11 cellular contexts compared by ENCODE assay signal in the genomic region with DNA sequence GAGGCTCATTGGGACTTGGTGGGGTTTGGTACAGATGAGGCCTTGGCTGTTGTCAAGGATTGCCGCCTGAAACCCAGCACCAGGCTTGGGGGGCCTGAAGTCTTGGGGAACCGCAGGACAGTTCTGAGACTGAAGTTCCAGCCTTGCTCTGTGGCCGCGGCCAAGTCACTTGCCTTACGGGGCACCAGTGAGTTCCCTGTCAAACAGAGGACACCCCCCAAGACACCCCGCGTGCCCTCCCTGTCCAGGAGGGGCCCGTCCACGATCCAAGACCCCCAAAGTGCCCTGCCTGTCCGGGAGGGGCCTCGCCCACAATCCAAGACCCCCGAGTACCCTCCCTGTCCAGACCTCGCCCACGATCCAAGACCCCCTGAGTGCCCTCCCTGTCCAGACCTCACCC. TPM values are rescaled to one million over a fixed set of nuclear protein-coding genes. Genes with fewer than 3 reads are reported as not detected.
A peak's percentile ranks its signal among the peaks of the same experiment; 100 is the strongest.
DNase-seq lines count a peak whose midpoint lies in the region; ATAC-seq, FAIRE-seq and TF ChIP-seq lines count a peak whose summit lies in the region.
"Had no signal": no experiment of that assay in that cellular context is flagged by ENCODE, and none has a peak within 500 bp of the region (broad histone marks: within the 10 kb centered on the region; RNA-seq: fewer than 3 reads in every experiment).

No MANE protein-coding gene starts in this region.

- peak overlapping the region; percentile 85 for H3K27ac ChIP-seq in neutrophil

- peaks cover 33% of the 10 kb centered on the region for H4K20me1 ChIP-seq in Loucy (ENCODE audit: insufficient read depth, low read length, poor library complexity, severe bottlenecking)

- H3K4me1 ChIP-seq in BE2C, result peaks cover 3% of the 10 kb centered on the region
- peaks cover 10% of the 10 kb centered on the region for H3K4me1 ChIP-seq in Loucy (ENCODE audit: insufficient read depth, low read length, poor library complexity, severe bottlenecking)
- peaks cover 24 to 27% of the 10 kb centered on the region in 2 experiments for H3K4me1 ChIP-seq in neutrophil (ENCODE audit: control insufficient read depth in 1 of 2, insufficient read depth in 1 of 2, low read depth in 1 of 2, low read length in 1 of 2)

- H3K9ac ChIP-seq in Loucy (ENCODE audit: low read depth, low read length, poor library complexity, severe bottlenecking), result peak overlapping the region; percentile 95

- H3K4me2 ChIP-seq in Loucy (ENCODE audit: low read depth, low read length, poor library complexity, severe bottlenecking), result peak overlapping the region; percentile 86

- H3K36me3 Mint-ChIP-seq in effector memory CD8-positive, alpha-beta T cell (ENCODE audit: insufficient read depth), result peaks cover 48% of the 10 kb centered on the region

- H3K4me3 Mint-ChIP-seq in effector memory CD8-positive, alpha-beta T cell, result peak overlapping the region; percentile 83 to 84

- TF ChIP-seq CTCF in BE2C (IDR thresholded peaks at IDR 0.05; ENCODE audit: low read depth, low read length) (no peak), Loucy (conservative IDR thresholded peaks at IDR 0.05; ENCODE audit: low read length) (peak; percentile 37; the same call in 1 of the 2 replicates), neutrophil (IDR thresholded peaks at IDR 0.05) (no peak)

- no peaks in the 10 kb centered on the region for H3K27me3 Mint-ChIP-seq in effector memory CD8-positive, alpha-beta T cell

- no peaks in the 10 kb centered on the region for H3K9me3 ChIP-seq in BE2C
- no peaks in the 10 kb centered on the region for H3K9me3 ChIP-seq in Loucy (ENCODE audit: insufficient read depth, low read depth, low read length)
- H3K9me3 ChIP-seq in neutrophil, result no peaks in the 10 kb centered on the region
- H3K9me3 ChIP-seq: HAP-1 had no signal

- peaks cover 50% of the 10 kb centered on the region for H3K79me2 ChIP-seq in Loucy (ENCODE audit: insufficient read depth, low read length)

- peaks cover 28% of the 10 kb centered on the region for H3K36me3 ChIP-seq in BE2C
- peaks cover 21% of the 10 kb centered on the region; the same call in 1 of the 2 replicates for H3K36me3 ChIP-seq in Loucy (ENCODE audit: insufficient read depth, low read length)
- peaks cover 41% of the 10 kb centered on the region for H3K36me3 ChIP-seq in neutrophil

- DNase-seq in BE2C (no peak), NCI-H748 treated with DMSO at 0.1 percent for 48 hours (lab: John Stamatoyannopoulos, UW) (no peak), frontal cortex (ENCODE audit: low spot score in 2 of 2) (no peak), HK-2 (ENCODE audit: unreplicated experiment) (no peak)
- DNase-seq in effector memory CD8-positive, alpha-beta T cell, result no peak
- DNase-seq: activated gamma-delta T cell treated with Interleukin-2 at 50 U/mL for 16 hours; stimulated activated CD4-positive, alpha-beta T cell treated with anti-CD3 and anti-CD28 coated beads, Interleukin-12 subunit alpha, Interleukin-12 subunit beta, amount 100 ng/mL, for 4 hours had no signal

- H3K4me1 Mint-ChIP-seq in effector memory CD8-positive, alpha-beta T cell (ENCODE audit: low read depth in 2 of 2), result peaks cover 16 to 17% of the 10 kb centered on the region in 2 donors

- H3K27ac Mint-ChIP-seq in effector memory CD8-positive, alpha-beta T cell, result peak overlapping the region in 1 of 2 donors; percentile 23

- H2AFZ ChIP-seq in Loucy (ENCODE audit: low read length), result no peak overlapping the region

- no peak for ATAC-seq in effector memory CD8-positive, alpha-beta T cell (replicated peaks)
- no peak for ATAC-seq in GM21381 (IDR thresholded peaks at IDR 0.05; ENCODE audit: unreplicated experiment)

- H3K4me3 ChIP-seq in BE2C (ENCODE audit: low read depth, low read length) (peak overlapping the region; percentile 94), Loucy (ENCODE audit: low read length, poor library complexity, severe bottlenecking) (peak overlapping the region; percentile 98), neutrophil (ENCODE audit: low read depth in 1 of 2, low read length in 1 of 2) (no peak overlapping the region)

- H3K9me3 Mint-ChIP-seq in effector memory CD8-positive, alpha-beta T cell, result no peaks in the 10 kb centered on the region

- H3F3A ChIP-seq in Loucy (ENCODE audit: low read depth), result no peaks in the 10 kb centered on the region

- H3K27me3 ChIP-seq in BE2C (0 out of 2 replicates have a peak, but pooled peaks cover 2% of the 10 kb centered on the region), Loucy (ENCODE audit: insufficient read depth, low read length, poor library complexity, severe bottlenecking) (peaks cover 8% of the 10 kb centered on the region), neutrophil (no peaks in the 10 kb centered on the region)

- no peak for FAIRE-seq in frontal cortex (lab: Jason Lieb, UNC)

- no peaks in the 10 kb centered on the region for H3K9me2 ChIP-seq in Loucy (replicated peaks; ENCODE audit: low read depth, low read length)

RNA-seq across cellular contexts. Expression of gene CDC34, which starts 2.5 kb away (rescaled TPM):
- polyA plus RNA-seq in BE2C (2012; ENCODE audit: insufficient read depth, insufficient read length, low read depth), result 318 TPM
- total RNA-seq in frontal cortex, result 55.4 TPM

RNA-seq across cellular contexts. Expression of gene GZMM, which starts 9.8 kb away (rescaled TPM):
- polyA plus RNA-seq in BE2C (2012; ENCODE audit: insufficient read depth, insufficient read length, low read depth), result 4.1 TPM
- 0.41 TPM for total RNA-seq in frontal cortex

RNA-seq across cellular contexts. Expression of gene TPGS1, which starts 26.8 kb away (rescaled TPM):
- 78.4 TPM for polyA plus RNA-seq in BE2C (2012; ENCODE audit: insufficient read depth, insufficient read length, low read depth)
- total RNA-seq in frontal cortex, result 26.1 TPM

RNA-seq across cellular contexts. Expression of gene MADCAM1, which starts 37.8 kb away (rescaled TPM):
- polyA plus RNA-seq in BE2C (2012; ENCODE audit: insufficient read depth, insufficient read length, low read depth), result 2.2 TPM
- 1.2 TPM for total RNA-seq in frontal cortex

RNA-seq across cellular contexts. Expression of gene BSG, which starts 38.3 kb away (rescaled TPM):
- polyA plus RNA-seq in BE2C (2012; ENCODE audit: insufficient read depth, insufficient read length, low read depth), result 2,598 TPM
- 114 TPM for total RNA-seq in frontal cortex

Comparison
In these comparisons a context has a peak if more than half of its experiments do, and no peak if none do; other contexts are left out.
1. H3K4me3 ChIP-seq: peak in BE2C (single experiment) and Loucy (single experiment); none in neutrophil (0 of 2).